15 cellular contexts compared by ENCODE assay signal in the genomic region with DNA sequence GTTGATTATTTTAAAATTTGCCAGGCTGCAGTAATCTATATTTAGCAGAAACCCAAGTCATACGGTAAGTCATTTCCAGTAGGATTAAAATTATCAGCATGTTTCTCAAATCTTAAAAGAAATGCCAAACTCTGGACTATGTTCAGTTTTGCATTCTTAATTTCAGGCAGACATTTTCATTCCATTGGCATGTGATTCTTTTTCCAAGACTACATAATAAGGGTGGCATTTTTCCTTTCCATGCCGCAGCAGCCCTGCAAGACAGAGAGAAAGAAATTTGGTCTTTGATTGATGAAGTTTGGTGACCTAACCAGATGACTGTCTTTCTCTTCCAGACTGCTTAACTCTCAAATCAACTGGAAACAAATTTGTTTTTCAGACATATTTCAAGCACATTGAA.
"Had no signal": no experiment of that assay in that cellular context is flagged by ENCODE, and none has a peak within 500 bp of the region (broad histone marks: within the 10 kb centered on the region; RNA-seq: fewer than 3 reads in every experiment).

No MANE protein-coding gene starts in this region.

- H3K4me3 ChIP-seq: colonic mucosa, hepatocyte, upper lobe of right lung had no signal

- H3K4me1 ChIP-seq: colonic mucosa had no signal

- ATAC-seq: activated naive CD8-positive, alpha-beta T cell treated with anti-CD3 and anti-CD28 coated beads, Interleukin-2, amount 50 U/mL, for 24 hours; activated T-helper 17 cell treated with anti-CD3 and anti-CD28 coated beads, Interleukin-2, amount 50 U/mL, for 72 hours; left lobe of liver; natural killer cell treated with Interleukin-12 subunit alpha and Interleukin-12 subunit beta and Interleukin-15 and Interleukin-18, amount 100 ng/mL, for 72 hours; upper lobe of right lung had no signal

- FAIRE-seq: small intestine had no signal

- H3K27me3 ChIP-seq: colonic mucosa, hepatocyte, upper lobe of right lung had no signal

- H3K4me1 Mint-ChIP-seq: activated naive CD8-positive, alpha-beta T cell treated with anti-CD3 and anti-CD28 coated beads, Interleukin-2, amount 50 U/mL, for 24 hours; activated T-helper 17 cell treated with anti-CD3 and anti-CD28 coated beads, Interleukin-2, amount 50 U/mL, for 72 hours had no signal

- H3K36me3 Mint-ChIP-seq: natural killer cell treated with Interleukin-12 subunit alpha and Interleukin-12 subunit beta and Interleukin-15 and Interleukin-18, amount 100 ng/mL, for 72 hours had no signal

- H3K9me3 Mint-ChIP-seq: activated naive CD8-positive, alpha-beta T cell treated with anti-CD3 and anti-CD28 coated beads, Interleukin-2, amount 50 U/mL, for 24 hours; activated T-helper 17 cell treated with anti-CD3 and anti-CD28 coated beads, Interleukin-2, amount 50 U/mL, for 72 hours; natural killer cell treated with Interleukin-12 subunit alpha and Interleukin-12 subunit beta and Interleukin-15 and Interleukin-18, amount 100 ng/mL, for 72 hours; stimulated activated naive CD8-positive, alpha-beta T cell treated with anti-CD3 and anti-CD28 coated beads, Interleukin-15, Interleukin-2, amounts not matched to agents 100 ng/mL and 50 ng/mL, for 24 hours had no signal

- H3K4me3 Mint-ChIP-seq: activated naive CD8-positive, alpha-beta T cell treated with anti-CD3 and anti-CD28 coated beads, Interleukin-2, amount 50 U/mL, for 24 hours; activated T-helper 17 cell treated with anti-CD3 and anti-CD28 coated beads, Interleukin-2, amount 50 U/mL, for 72 hours; natural killer cell treated with Interleukin-12 subunit alpha and Interleukin-12 subunit beta and Interleukin-15 and Interleukin-18, amount 100 ng/mL, for 72 hours; stimulated activated naive CD8-positive, alpha-beta T cell treated with anti-CD3 and anti-CD28 coated beads, Interleukin-15, Interleukin-2, amounts not matched to agents 100 ng/mL and 50 ng/mL, for 24 hours had no signal

- H3K79me2 ChIP-seq: hepatocyte had no signal

- H3K27ac ChIP-seq: colonic mucosa, hepatocyte, upper lobe of right lung had no signal

- DNase-seq: activated CD4-positive, alpha-beta T cell treated with anti-CD3 and anti-CD28 coated beads, Interleukin-2, amount 50 U/mL, for 4 hours; activated CD4-positive, CD25-positive, alpha-beta regulatory T cell treated with anti-CD3 and anti-CD28 coated beads, Interleukin-2, amount 50 U/mL, for 72 hours; activated naive CD4-positive, alpha-beta T cell treated with Interleukin-2 at 50 U/mL for 16 hours; activated naive CD8-positive, alpha-beta T cell treated with anti-CD3 and anti-CD28 coated beads, Interleukin-2, amount 50 U/mL, for 24 hours; central memory CD4-positive, alpha-beta T cell; colonic mucosa; effector memory CD4-positive, alpha-beta T cell; islet precursor cell; small intestine; upper lobe of right lung had no signal

- H3K4me2 ChIP-seq: hepatocyte had no signal

- H3K36me3 ChIP-seq: colonic mucosa, upper lobe of right lung had no signal

- H2AFZ ChIP-seq: hepatocyte had no signal

- H3K9me3 ChIP-seq: colonic mucosa, upper lobe of right lung had no signal

- H3K27ac Mint-ChIP-seq: activated naive CD8-positive, alpha-beta T cell treated with anti-CD3 and anti-CD28 coated beads, Interleukin-2, amount 50 U/mL, for 24 hours; activated T-helper 17 cell treated with anti-CD3 and anti-CD28 coated beads, Interleukin-2, amount 50 U/mL, for 72 hours; natural killer cell treated with Interleukin-12 subunit alpha and Interleukin-12 subunit beta and Interleukin-15 and Interleukin-18, amount 100 ng/mL, for 72 hours; stimulated activated naive CD8-positive, alpha-beta T cell treated with anti-CD3 and anti-CD28 coated beads, Interleukin-15, Interleukin-2, amounts not matched to agents 100 ng/mL and 50 ng/mL, for 24 hours had no signal
